In the genomic region with DNA sequence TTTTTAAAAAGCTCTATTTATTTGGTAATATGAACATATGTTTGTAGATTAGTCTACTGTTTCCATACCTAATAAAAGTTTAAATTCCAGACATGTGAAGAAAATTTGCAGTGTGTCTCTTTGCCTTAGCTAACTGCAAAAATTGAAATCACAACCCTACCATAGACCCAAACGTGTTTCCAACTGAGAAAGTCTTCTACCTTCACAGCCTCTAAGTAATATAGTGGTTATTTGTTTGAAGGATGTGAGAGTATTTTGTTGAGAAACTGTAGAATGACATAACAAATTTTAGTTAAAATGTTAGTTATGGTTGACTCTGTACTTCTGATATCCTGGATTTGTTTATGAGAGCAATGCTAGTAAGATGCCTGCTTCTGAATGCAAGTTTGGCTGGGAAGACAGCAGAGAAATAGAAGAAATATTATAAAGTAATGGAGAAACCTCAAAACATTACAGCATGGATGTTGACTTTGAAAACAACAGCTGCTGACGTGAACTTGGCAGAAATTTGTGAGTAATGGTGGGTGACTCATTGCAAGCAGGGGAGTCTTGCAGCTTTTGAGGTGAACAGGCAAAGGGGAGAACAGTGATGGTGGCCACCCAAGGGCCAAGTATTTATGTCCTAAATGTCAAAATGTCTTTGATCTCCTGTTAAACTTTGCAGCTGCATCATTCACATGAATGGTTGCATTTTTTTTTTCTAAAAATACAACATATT, we compare ENCODE assay signal across 8 cellular contexts. TPM values are rescaled to one million over a fixed set of nuclear protein-coding genes. Genes with fewer than 3 reads are reported as not detected.
DNase-seq lines count a peak whose midpoint lies in the region; ATAC-seq and TF ChIP-seq lines count a peak whose summit lies in the region.
"Not testable (repeated sequence)": the region's sequence is repeated elsewhere in the genome, so short reads cannot be mapped to it uniquely, and the experiment has no call there.

No MANE protein-coding gene starts in this region.

- H3K4me3 ChIP-seq in fibroblast of pulmonary artery (replicated peaks; ENCODE audit: low read depth, low read length); skeletal muscle cell (ENCODE audit: low read depth, low read length): not testable (repeated sequence)

- peak overlapping the region; percentile 83 for H3K27ac Mint-ChIP-seq in T-helper 2 cell treated with Interferon-gamma antibody and Interleukin-4, amounts not matched to agents 5 μg/mL and 100 μg/mL, for 36 hours
- peak overlapping the region; percentile 88 for H3K27ac Mint-ChIP-seq in activated naive CD8-positive, alpha-beta T cell treated with anti-CD3 and anti-CD28 coated beads, Interleukin-2, amount 10 ng/mL, durations not matched to agents 7 days and 5 days

- peaks cover 67% of the 10 kb centered on the region for H3K4me1 Mint-ChIP-seq in T-helper 2 cell treated with Interferon-gamma antibody and Interleukin-4, amounts not matched to agents 5 μg/mL and 100 μg/mL, for 36 hours (ENCODE audit: low read depth)
- H3K4me1 Mint-ChIP-seq in activated naive CD8-positive, alpha-beta T cell treated with anti-CD3 and anti-CD28 coated beads, Interleukin-2, amount 10 ng/mL, durations not matched to agents 7 days and 5 days, result peaks cover 65% of the 10 kb centered on the region

- H3K27me3 Mint-ChIP-seq in T-helper 2 cell treated with Interferon-gamma antibody and Interleukin-4, amounts not matched to agents 5 μg/mL and 100 μg/mL, for 36 hours (ENCODE audit: low read depth); activated naive CD8-positive, alpha-beta T cell treated with anti-CD3 and anti-CD28 coated beads, Interleukin-2, amount 10 ng/mL, durations not matched to agents 7 days and 5 days: not testable (repeated sequence)

- H3K36me3 Mint-ChIP-seq in T-helper 2 cell treated with Interferon-gamma antibody and Interleukin-4, amounts not matched to agents 5 μg/mL and 100 μg/mL, for 36 hours (ENCODE audit: low read depth), result peaks cover 14% of the 10 kb centered on the region
- H3K36me3 Mint-ChIP-seq in activated naive CD8-positive, alpha-beta T cell treated with anti-CD3 and anti-CD28 coated beads, Interleukin-2, amount 10 ng/mL, durations not matched to agents 7 days and 5 days, result peaks cover 36% of the 10 kb centered on the region

- not testable (repeated sequence) for H3K9me3 Mint-ChIP-seq in T-helper 2 cell treated with Interferon-gamma antibody and Interleukin-4, amounts not matched to agents 5 μg/mL and 100 μg/mL, for 36 hours; activated naive CD8-positive, alpha-beta T cell treated with anti-CD3 and anti-CD28 coated beads, Interleukin-2, amount 10 ng/mL, durations not matched to agents 7 days and 5 days

- POLR2A ChIA-PET in activated naive CD8-positive, alpha-beta T cell treated with anti-CD3 and anti-CD28 coated beads, Interleukin-2, amount 10 ng/mL, durations not matched to agents 7 days and 5 days (lab: Charles Lee), result not testable (repeated sequence)

- H3K4me3 Mint-ChIP-seq in T-helper 2 cell treated with Interferon-gamma antibody and Interleukin-4, amounts not matched to agents 5 μg/mL and 100 μg/mL, for 36 hours, result peak overlapping the region; percentile 58
- peak overlapping the region; percentile 50 for H3K4me3 Mint-ChIP-seq in activated naive CD8-positive, alpha-beta T cell treated with anti-CD3 and anti-CD28 coated beads, Interleukin-2, amount 10 ng/mL, durations not matched to agents 7 days and 5 days

- DNase-seq in CD1c-positive myeloid dendritic cell (ENCODE audit: extremely low spot score) (peak; percentile 18), fibroblast of pulmonary artery (ENCODE audit: low read depth) (peak; percentile 88), skeletal muscle cell (ENCODE audit: low read depth) (peak; percentile 72)
- peak; percentile 57 for DNase-seq in T-helper 2 cell treated with Interferon-gamma antibody and Interleukin-4, amounts not matched to agents 5 μg/mL and 100 μg/mL, for 36 hours (ENCODE audit: low spot score)
- not testable (repeated sequence) for DNase-seq in activated naive CD8-positive, alpha-beta T cell treated with anti-CD3 and anti-CD28 coated beads, Interleukin-2, amount 10 ng/mL, durations not matched to agents 7 days and 5 days

- TF ChIP-seq CTCF in fibroblast of pulmonary artery (IDR thresholded peaks at IDR 0.05; ENCODE audit: low read length, missing control alignments), result not testable (repeated sequence)

- ATAC-seq in GM19351 (IDR thresholded peaks at IDR 0.05; ENCODE audit: unreplicated experiment), result peak; percentile 68
- ATAC-seq in HG02763 (IDR thresholded peaks at IDR 0.05; ENCODE audit: unreplicated experiment), result peak; percentile 44
- ATAC-seq in HG03565 (IDR thresholded peaks at IDR 0.05; ENCODE audit: unreplicated experiment), result peak; percentile 55
- peak; percentile 90 for ATAC-seq in activated naive CD8-positive, alpha-beta T cell treated with anti-CD3 and anti-CD28 coated beads, Interleukin-2, amount 10 ng/mL, durations not matched to agents 7 days and 5 days (ENCODE audit: low read depth)

RNA-seq across cellular contexts. Expression of a gene that starts 7.8 kb away (rescaled TPM):
- total RNA-seq in activated naive CD8-positive, alpha-beta T cell treated with anti-CD3 and anti-CD28 coated beads, Interleukin-2, amount 10 ng/mL, durations not matched to agents 7 days and 5 days, result 10 to 100 TPM; 35.8 to 37.7 TPM
